33 cellular contexts compared by ENCODE assay signal in genomic region chr7:40432046-40432445, GRCh38.
DNase-seq lines count a peak whose midpoint lies in the region; ATAC-seq, FAIRE-seq and TF ChIP-seq lines count a peak whose summit lies in the region.
"Had no signal": no experiment of that assay in that cellular context is flagged by ENCODE, and none has a peak within 500 bp of the region (broad histone marks: within the 10 kb centered on the region; RNA-seq: fewer than 3 reads in every experiment).

No MANE protein-coding gene starts in this region.

- H2BK15ac ChIP-seq in IMR-90 (ENCODE audit: low read depth, low read length), result no peak overlapping the region

- BruUV-seq in HepG2 (replicated peaks; lab: Mats Ljungman, UMichigan), result no TSS peak
- no TSS peak for BruUV-seq in IMR-90 (replicated peaks; lab: Mats Ljungman, UMichigan)
- no TSS peak for BruUV-seq in K562 (replicated peaks; lab: Mats Ljungman, UMichigan)

- H3K56ac ChIP-seq in IMR-90 (ENCODE audit: extremely low read depth, insufficient read depth, low read length), result no peak overlapping the region

- H4K8ac ChIP-seq in IMR-90 (ENCODE audit: low read depth in 2 of 2, low read length in 2 of 2), result no peak overlapping the region

- CTCF ChIA-PET in HepG2 (lab: Yijun Ruan, JAX; ENCODE audit: low intra/inter-chr PET ratio, low total read pairs), result no interaction called here
- CTCF ChIA-PET in A549 (lab: Yijun Ruan, JAX), result no interaction called here
- CTCF ChIA-PET in IMR-90 (lab: Yijun Ruan, JAX), result no interaction called here
- CTCF ChIA-PET in K562 (lab: Yijun Ruan, JAX; ENCODE audit: low intra/inter-chr PET ratio), result no interaction called here

- no peaks in the 10 kb centered on the region for H3K79me1 ChIP-seq in IMR-90 (ENCODE audit: low read depth in 1 of 2, low read length in 2 of 2)

- H3K27ac ChIP-seq in HepG2 (ENCODE audit: extremely low read length, insufficient read depth, low read length) (no peak overlapping the region), right lobe of liver (no peak overlapping the region), A549 (no peak overlapping the region), IMR-90 (ENCODE audit: insufficient read depth, low read length) (no peak overlapping the region), K562 (ENCODE audit: extremely low read depth, low read depth, low read length) (no peak overlapping the region)
- H3K27ac ChIP-seq: 22Rv1; BLaER1; BLaER1 treated with 17β-estradiol and CSF1 and Interleukin-3, amounts not matched to agents 10 nM and 100 nM; C4-2B had no signal

- H3K79me2 ChIP-seq in HepG2 (ENCODE audit: insufficient read depth, low read length) (no peaks in the 10 kb centered on the region), K562 (ENCODE audit: control insufficient read depth, insufficient read depth, low read length) (no peaks in the 10 kb centered on the region)

- H3K27me3 ChIP-seq in HepG2 (ENCODE audit: control insufficient read depth in 1 of 2, insufficient read depth in 2 of 2, low read length in 2 of 2) (no peaks in the 10 kb centered on the region), right lobe of liver (no peaks in the 10 kb centered on the region), IMR-90 (ENCODE audit: control insufficient read depth, insufficient read depth, low read length) (no peaks in the 10 kb centered on the region), K562 (ENCODE audit: control insufficient read depth in 2 of 2, insufficient read depth in 2 of 2, low read length in 2 of 2) (no peaks in the 10 kb centered on the region)
- H3K27me3 ChIP-seq: BE2C; BLaER1; BLaER1 treated with 17β-estradiol and CSF1 and Interleukin-3, amounts not matched to agents 10 nM and 100 nM had no signal

- H4K20me1 ChIP-seq in HepG2 (ENCODE audit: insufficient read depth, low read length) (no peaks in the 10 kb centered on the region), IMR-90 (ENCODE audit: insufficient read depth, low read length) (no peaks in the 10 kb centered on the region), K562 (replicated peaks; ENCODE audit: control insufficient read depth, insufficient read depth, low read length) (no peaks in the 10 kb centered on the region)
- H4K20me1 ChIP-seq: BLaER1; BLaER1 treated with 17β-estradiol and CSF1 and Interleukin-3, amounts not matched to agents 10 nM and 100 nM had no signal

- H3K9me3 ChIP-seq in HepG2 (ENCODE audit: low read length), result peaks cover 10% of the 10 kb centered on the region; the same call in 1 of the 2 replicates
- no peaks in the 10 kb centered on the region for H3K9me3 ChIP-seq in right lobe of liver
- H3K9me3 ChIP-seq in A549, result no peaks in the 10 kb centered on the region
- H3K9me3 ChIP-seq in IMR-90 (ENCODE audit: control insufficient read depth, insufficient read depth, low read length), result peaks cover 2% of the 10 kb centered on the region
- no peaks in the 10 kb centered on the region for H3K9me3 ChIP-seq in K562 (replicated peaks; ENCODE audit: control insufficient read depth, insufficient read depth, low read depth, low read length)
- H3K9me3 ChIP-seq: BE2C, Caco-2 had no signal

- DNase-seq in HepG2 (ENCODE audit: low spot score) (no peak), right lobe of liver (no peak), A549 (ENCODE audit: low read depth in 1 of 2, low spot score in 1 of 2) (no peak), IMR-90 (no peak), K562 (ENCODE audit: extremely low read depth in 1 of 4, low spot score in 3 of 4) (no peak), G401 (ENCODE audit: low spot score) (no peak), NCI-H345 treated with DMSO at 0.1 percent for 48 hours (lab: John Stamatoyannopoulos, UW; ENCODE audit: unreplicated experiment) (no peak)
- DNase-seq: 8988T; ACHN; AML-193; BE2C; C1 segment of cervical spinal cord; Caco-2; Calu3; CD4-positive, alpha-beta memory T cell; CD4-positive, alpha-beta T cell; CD4-positive, CD25-positive, alpha-beta regulatory T cell; CD8-positive, alpha-beta memory T cell; CD8-positive, alpha-beta T cell; COR-L47; DMS 273 treated with DMSO at 0.1 percent for 48 hours; DMS153; DMS53; DMS79; DMS79 treated with DMSO at 0.1 percent for 48 hours; DND-41; EL had no signal

- in situ Hi-C loops in HepG2 (cut with HindIII; ENCODE audit: extremely low pct_ligation_motif_present, low pct_unique_long_range_greater_than_20kb), result no loop called here
- in situ Hi-C loops in IMR-90 (cut with MboI; ENCODE audit: low sequenced_read_pairs), result no loop called here
- in situ Hi-C loops in K562 (cut with MboI), result no loop called here
- in situ Hi-C loops in G401 (cut with HindIII; ENCODE audit: low sequenced_read_pairs), result no loop called here

- no peaks in the 10 kb centered on the region; the same call in 1 of the 2 replicates for H3K4me1 ChIP-seq in HepG2 (ENCODE audit: insufficient read depth, low read length)
- peaks cover 0 to 5% (median 0%) of the 10 kb centered on the region in 4 donors for H3K4me1 ChIP-seq in right lobe of liver
- H3K4me1 ChIP-seq in A549, result no peaks in the 10 kb centered on the region
- H3K4me1 ChIP-seq in IMR-90 (ENCODE audit: control insufficient read depth, insufficient read depth, low read length), result no peaks in the 10 kb centered on the region
- H3K4me1 ChIP-seq in K562 (replicated peaks in 1 of 2; ENCODE audit: control insufficient read depth in 2 of 2, insufficient read depth in 2 of 2, low read length in 2 of 2), result no peaks in the 10 kb centered on the region
- H3K4me1 ChIP-seq: BE2C; BLaER1; BLaER1 treated with 17β-estradiol and CSF1 and Interleukin-3, amounts not matched to agents 10 nM and 100 nM; Caco-2 had no signal

- WGBS in HepG2 (ENCODE audit: low lambda C conversion rate), result 98% methylated on average over 2 of the region's 2 CpGs
- WGBS in right lobe of liver (ENCODE audit: insufficient coverage, low coverage, low lambda C conversion rate, missing lambda C conversion rate), result 100% methylated on average over 2 of the region's 2 CpGs
- 74% methylated on average over 2 of the region's 2 CpGs for WGBS in A549 (ENCODE audit: missing lambda C conversion rate)
- no CpG with 5 or more reads among the region's 2 CpGs for WGBS in IMR-90 (ENCODE audit: extremely low coverage in 2 of 2, insufficient read length in 1 of 2), 2 experiments
- WGBS in K562 (ENCODE audit: insufficient coverage, low coverage, missing lambda C conversion rate), result 15% methylated on average over 2 of the region's 2 CpGs

- dilution Hi-C loops in IMR-90 (cut with HindIII; ENCODE audit: low sequenced_read_pairs, unreplicated experiment), result no loop called here

- no peak overlapping the region for H3K14ac ChIP-seq in IMR-90 (replicated peaks; ENCODE audit: low read depth, low read length)

- no peak overlapping the region for H2AK9ac ChIP-seq in IMR-90 (replicated peaks; ENCODE audit: low read depth, low read length, poor library complexity)

- no peak overlapping the region for H2BK20ac ChIP-seq in IMR-90 (ENCODE audit: low read depth, low read length)

- H4K91ac ChIP-seq in IMR-90 (ENCODE audit: insufficient read depth, low read depth, low read length), result no peak overlapping the region

- H3K9ac ChIP-seq in HepG2 (ENCODE audit: insufficient read depth, low read depth, low read length) (no peak overlapping the region), IMR-90 (ENCODE audit: low read depth, low read length) (no peak overlapping the region), K562 (ENCODE audit: insufficient read depth in 1 of 2, low read depth in 2 of 2, low read length in 2 of 2) (no peak overlapping the region)
- H3K9ac ChIP-seq: BLaER1; BLaER1 treated with 17β-estradiol and CSF1 and Interleukin-3, amounts not matched to agents 10 nM and 100 nM had no signal

- POLR2A ChIA-PET in HepG2 (lab: Yijun Ruan, JAX), result no interaction called here
- POLR2A ChIA-PET in A549 (lab: Yijun Ruan, JAX), result no interaction called here
- POLR2A ChIA-PET in IMR-90 (lab: Charles Lee; ENCODE audit: unreplicated experiment), result no interaction called here
- POLR2A ChIA-PET in K562 (lab: Yijun Ruan, JAX), result no interaction called here

- H2BK120ac ChIP-seq in IMR-90 (ENCODE audit: low read depth, low read length), result no peak overlapping the region

- H2AFZ ChIP-seq in HepG2 (ENCODE audit: low read length) (no peak overlapping the region), IMR-90 (replicated peaks; ENCODE audit: low read length, poor library complexity) (no peak overlapping the region), K562 (ENCODE audit: low read depth, low read length) (no peak overlapping the region)

- H3K18ac ChIP-seq in IMR-90 (ENCODE audit: low read depth, low read length), result no peak overlapping the region

- no peak overlapping the region for H2BK5ac ChIP-seq in IMR-90 (ENCODE audit: low read depth, low read length, poor library complexity, severe bottlenecking)

- intact Hi-C loops in HepG2 (cut with micrococcal nuclease; ENCODE audit: unreplicated experiment), result no loop called here
- intact Hi-C loops in right lobe of liver (cut with DNase I), result no loop called here
- intact Hi-C loops in IMR-90 (cut with micrococcal nuclease), result no loop called here
- intact Hi-C loops in K562 (cut with micrococcal nuclease), result no loop called here

- TF ChIP-seq RAD21 in HepG2 (CRISPR knock-in tag; IDR thresholded peaks at IDR 0.05) (no peak), A549 (conservative IDR thresholded peaks at IDR 0.05 in 1 of 2, IDR thresholded peaks at IDR 0.05 in 1 of 2) (no peak), IMR-90 (IDR thresholded peaks at IDR 0.05; ENCODE audit: low read length) (no peak), K562 (CRISPR knock-in tag; conservative IDR thresholded peaks at IDR 0.05 in 1 of 2, IDR thresholded peaks at IDR 0.05 in 1 of 2) (no peak)

- TF ChIP-seq POLR2A in HepG2 (IDR thresholded peaks at IDR 0.05; ENCODE audit: insufficient read depth in 1 of 2, low read depth in 2 of 2, low read length in 2 of 2) (no peak), right lobe of liver (IDR thresholded peaks at IDR 0.05) (no peak), A549 (IDR thresholded peaks at IDR 0.05; ENCODE audit: low read length) (no peak), IMR-90 (IDR thresholded peaks at IDR 0.05; ENCODE audit: low read depth, low read length) (no peak), K562 (conservative IDR thresholded peaks at IDR 0.05) (no peak)

- H3K4me3 ChIP-seq in HepG2 (replicated peaks in 1 of 3; ENCODE audit: insufficient read depth in 1 of 3, low read depth in 2 of 3, low read length in 3 of 3), result no peak overlapping the region
- H3K4me3 ChIP-seq in right lobe of liver, result no peak overlapping the region
- no peak overlapping the region for H3K4me3 ChIP-seq in A549
- H3K4me3 ChIP-seq in IMR-90 (ENCODE audit: insufficient read depth, low read depth, low read length), result no peak overlapping the region
- H3K4me3 ChIP-seq in K562, result no peak overlapping the region
- H3K4me3 ChIP-seq: BLaER1; BLaER1 treated with 17β-estradiol and CSF1 and Interleukin-3, amounts not matched to agents 10 nM and 100 nM had no signal

- H3K36me3 ChIP-seq in HepG2 (replicated peaks in 1 of 2; ENCODE audit: control insufficient read depth in 1 of 2, insufficient read depth in 2 of 2, low read length in 2 of 2), result no peaks in the 10 kb centered on the region
- no peaks in the 10 kb centered on the region for H3K36me3 ChIP-seq in right lobe of liver
- no peaks in the 10 kb centered on the region for H3K36me3 ChIP-seq in IMR-90 (ENCODE audit: control insufficient read depth, insufficient read depth, low read length)
- H3K36me3 ChIP-seq in K562 (ENCODE audit: control insufficient read depth, insufficient read depth, low read length), result no peaks in the 10 kb centered on the region
- H3K36me3 ChIP-seq: BE2C; BLaER1; BLaER1 treated with 17β-estradiol and CSF1 and Interleukin-3, amounts not matched to agents 10 nM and 100 nM had no signal

- FAIRE-seq in HepG2 (lab: Jason Lieb, UNC), result no peak
- no peak for FAIRE-seq in A549 (lab: Jason Lieb, UNC)
- FAIRE-seq in K562 (lab: Jason Lieb, UNC), result no peak
- FAIRE-seq: D721Med had no signal

- H3K9me1 ChIP-seq in IMR-90 (ENCODE audit: insufficient read depth, low read length) (no peaks in the 10 kb centered on the region), K562 (ENCODE audit: control insufficient read depth, insufficient read depth, low read length) (no peaks in the 10 kb centered on the region)

- ATAC-seq in HepG2 (no peak), right lobe of liver (no peak), A549 (no peak), IMR-90 (ENCODE audit: low read depth) (no peak), K562 (no peak), GM19351 (IDR thresholded peaks at IDR 0.05; ENCODE audit: unreplicated experiment) (no peak)
- ATAC-seq: CD8-positive, alpha-beta T cell had no signal

- H2AK5ac ChIP-seq in IMR-90 (ENCODE audit: low read depth, low read length), result no peak overlapping the region

- no peak overlapping the region for H3K23ac ChIP-seq in IMR-90 (ENCODE audit: low read depth, low read length)

- no peak overlapping the region for H3K4ac ChIP-seq in IMR-90 (ENCODE audit: low read depth, low read length)

- TF ChIP-seq CTCF in HepG2 (CRISPR knock-in tag; IDR thresholded peaks at IDR 0.05), result no peak
- no peak for TF ChIP-seq CTCF in right lobe of liver (IDR thresholded peaks at IDR 0.05)
- TF ChIP-seq CTCF in A549 (IDR thresholded peaks at IDR 0.05), result no peak
- no peak for TF ChIP-seq CTCF in IMR-90 (conservative IDR thresholded peaks at IDR 0.05; ENCODE audit: low read depth, low read length)
- TF ChIP-seq CTCF in K562 (IDR thresholded peaks at IDR 0.05 in 2 of 3, conservative IDR thresholded peaks at IDR 0.05 in 1 of 3; ENCODE audit: insufficient read depth in 2 of 3, low read depth in 1 of 3, low read length in 3 of 3), result no peak

- TF ChIP-seq EP300 in HepG2 (IDR thresholded peaks at IDR 0.05; ENCODE audit: low read depth in 2 of 2, low read length in 2 of 2) (no peak), HepG2 (CRISPR knock-in tag; IDR thresholded peaks at IDR 0.05; ENCODE audit: borderline replicate concordance) (no peak), A549 (IDR thresholded peaks at IDR 0.05) (no peak), K562 (IDR thresholded peaks at IDR 0.05; ENCODE audit: low read length) (no peak)

- H4K5ac ChIP-seq in IMR-90 (ENCODE audit: low read depth, low read length), result no peak overlapping the region

- H3K4me2 ChIP-seq in HepG2 (ENCODE audit: low read depth, low read length) (no peak overlapping the region), A549 (no peak overlapping the region), IMR-90 (ENCODE audit: low read depth, low read length) (no peak overlapping the region), K562 (ENCODE audit: insufficient read depth, low read length) (no peak overlapping the region)
- H3K4me2 ChIP-seq: BLaER1; BLaER1 treated with 17β-estradiol and CSF1 and Interleukin-3, amounts not matched to agents 10 nM and 100 nM had no signal

Comparison
In these comparisons a context has a peak if more than half of its experiments do, and no peak if none do; other contexts are left out.
1. Of the 241 proteins assayed by ChIP-seq in both HepG2 and K562: peak only in HepG2: none; only in K562: none; in both: MAFF and MAFK; in neither: 239.